Comparison of ENCODE assay signal across 1 cellular context in the genomic region with DNA sequence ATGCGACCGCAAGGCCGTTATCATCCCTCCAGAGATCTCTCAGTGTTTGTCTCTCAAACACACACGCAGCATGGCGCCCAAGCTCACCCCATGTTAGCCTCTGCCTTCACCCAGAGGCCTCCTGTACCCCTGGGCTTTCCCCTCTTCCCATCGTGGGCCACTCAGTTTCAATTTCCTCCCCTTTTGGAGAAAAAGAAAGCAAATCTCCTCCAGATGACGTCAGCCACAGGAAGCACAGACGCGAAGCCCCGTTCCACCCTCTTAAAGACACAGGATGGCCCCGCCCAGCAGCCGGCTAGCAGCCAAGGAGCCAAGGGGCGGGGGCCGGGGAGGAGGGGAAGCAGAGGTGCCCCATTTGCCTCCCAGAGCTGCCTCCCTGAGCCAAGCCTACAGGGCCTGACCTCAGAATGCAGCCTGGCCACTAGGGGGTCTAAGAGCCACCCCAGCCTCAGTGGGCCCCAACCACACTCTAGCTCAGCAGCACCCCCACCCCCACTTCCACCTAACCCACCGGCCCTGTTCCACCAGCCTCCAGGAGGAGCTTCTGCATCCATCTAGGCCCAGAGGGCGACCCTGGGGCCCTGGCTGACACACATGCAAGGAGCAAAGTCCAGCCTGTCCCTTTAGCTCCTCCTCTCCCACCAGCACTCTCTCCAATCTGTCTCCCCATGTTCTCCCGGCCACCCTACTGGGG.
TF ChIP-seq lines count a peak whose summit lies in the region.

No MANE protein-coding gene starts in this region.

TF ChIP-seq in SK-N-SH, 30 proteins besides CTCF, POLR2A, EP300 and RAD21 (continued from another document):
- TF ChIP-seq, protein P1, sequence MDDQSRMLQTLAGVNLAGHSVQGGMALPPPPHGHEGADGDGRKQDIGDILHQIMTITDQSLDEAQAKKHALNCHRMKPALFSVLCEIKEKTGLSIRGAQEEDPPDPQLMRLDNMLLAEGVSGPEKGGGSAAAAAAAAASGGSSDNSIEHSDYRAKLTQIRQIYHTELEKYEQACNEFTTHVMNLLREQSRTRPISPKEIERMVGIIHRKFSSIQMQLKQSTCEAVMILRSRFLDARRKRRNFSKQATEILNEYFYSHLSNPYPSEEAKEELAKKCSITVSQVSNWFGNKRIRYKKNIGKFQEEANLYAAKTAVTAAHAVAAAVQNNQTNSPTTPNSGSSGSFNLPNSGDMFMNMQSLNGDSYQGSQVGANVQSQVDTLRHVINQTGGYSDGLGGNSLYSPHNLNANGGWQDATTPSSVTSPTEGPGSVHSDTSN (IDR thresholded peaks at IDR 0.05): peak; percentile 30; the same call in 1 of the 2 replicates
- TF ChIP-seq, protein P2, sequence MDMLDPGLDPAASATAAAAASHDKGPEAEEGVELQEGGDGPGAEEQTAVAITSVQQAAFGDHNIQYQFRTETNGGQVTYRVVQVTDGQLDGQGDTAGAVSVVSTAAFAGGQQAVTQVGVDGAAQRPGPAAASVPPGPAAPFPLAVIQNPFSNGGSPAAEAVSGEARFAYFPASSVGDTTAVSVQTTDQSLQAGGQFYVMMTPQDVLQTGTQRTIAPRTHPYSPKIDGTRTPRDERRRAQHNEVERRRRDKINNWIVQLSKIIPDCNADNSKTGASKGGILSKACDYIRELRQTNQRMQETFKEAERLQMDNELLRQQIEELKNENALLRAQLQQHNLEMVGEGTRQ (IDR thresholded peaks at IDR 0.05; ENCODE audit: borderline replicate concordance, low read depth, low read length): no peak
- TF ChIP-seq, protein P3, sequence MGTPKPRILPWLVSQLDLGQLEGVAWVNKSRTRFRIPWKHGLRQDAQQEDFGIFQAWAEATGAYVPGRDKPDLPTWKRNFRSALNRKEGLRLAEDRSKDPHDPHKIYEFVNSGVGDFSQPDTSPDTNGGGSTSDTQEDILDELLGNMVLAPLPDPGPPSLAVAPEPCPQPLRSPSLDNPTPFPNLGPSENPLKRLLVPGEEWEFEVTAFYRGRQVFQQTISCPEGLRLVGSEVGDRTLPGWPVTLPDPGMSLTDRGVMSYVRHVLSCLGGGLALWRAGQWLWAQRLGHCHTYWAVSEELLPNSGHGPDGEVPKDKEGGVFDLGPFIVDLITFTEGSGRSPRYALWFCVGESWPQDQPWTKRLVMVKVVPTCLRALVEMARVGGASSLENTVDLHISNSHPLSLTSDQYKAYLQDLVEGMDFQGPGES (IDR thresholded peaks at IDR 0.05; ENCODE audit: low read depth, low read length): no peak
- TF ChIP-seq, protein P4, sequence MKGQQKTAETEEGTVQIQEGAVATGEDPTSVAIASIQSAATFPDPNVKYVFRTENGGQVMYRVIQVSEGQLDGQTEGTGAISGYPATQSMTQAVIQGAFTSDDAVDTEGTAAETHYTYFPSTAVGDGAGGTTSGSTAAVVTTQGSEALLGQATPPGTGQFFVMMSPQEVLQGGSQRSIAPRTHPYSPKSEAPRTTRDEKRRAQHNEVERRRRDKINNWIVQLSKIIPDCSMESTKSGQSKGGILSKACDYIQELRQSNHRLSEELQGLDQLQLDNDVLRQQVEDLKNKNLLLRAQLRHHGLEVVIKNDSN (IDR thresholded peaks at IDR 0.05; ENCODE audit: borderline replicate concordance, low read depth): no peak
- TF ChIP-seq FOXJ3 (CRISPR knock-in tag; IDR thresholded peaks at IDR 0.05): no peak
- TF ChIP-seq, protein P5, sequence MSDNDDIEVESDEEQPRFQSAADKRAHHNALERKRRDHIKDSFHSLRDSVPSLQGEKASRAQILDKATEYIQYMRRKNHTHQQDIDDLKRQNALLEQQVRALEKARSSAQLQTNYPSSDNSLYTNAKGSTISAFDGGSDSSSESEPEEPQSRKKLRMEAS (IDR thresholded peaks at IDR 0.05; ENCODE audit: low read depth): no peak; the same call in none of the 2 replicates
- TF ChIP-seq TCF12 (IDR thresholded peaks at IDR 0.05): no peak; the same call in 1 of the 2 replicates
- no peak for TF ChIP-seq TEAD4 (IDR thresholded peaks at IDR 0.05; ENCODE audit: borderline replicate concordance, insufficient read depth)
- no peak for TF ChIP-seq GATA2 (CRISPR knock-in tag; IDR thresholded peaks at IDR 0.05)
- no peak for TF ChIP-seq MEF2A (IDR thresholded peaks at IDR 0.05; ENCODE audit: borderline replicate concordance, low read depth)
- TF ChIP-seq FOSL2 (IDR thresholded peaks at IDR 0.05; ENCODE audit: borderline replicate concordance, low read depth): peak; percentile 27; the same call in 1 of the 2 replicates
- TF ChIP-seq RFX5 (IDR thresholded peaks at IDR 0.05; ENCODE audit: low read length): no peak
- TF ChIP-seq JUND (IDR thresholded peaks at IDR 0.05): no peak; the same call in 1 of the 2 replicates
- no peak for TF ChIP-seq TAF1 (IDR thresholded peaks at IDR 0.05; ENCODE audit: borderline replicate concordance, low read depth, low read length)
- TF ChIP-seq EZH2phosphoT487 (IDR thresholded peaks at IDR 0.05; ENCODE audit: borderline replicate concordance, low read depth): no peak
- TF ChIP-seq POLR2AphosphoS5 (IDR thresholded peaks at IDR 0.05; ENCODE audit: low read depth, low read length): peak; percentile 72; the same call in 1 of the 2 replicates
- TF ChIP-seq SIN3A (IDR thresholded peaks at IDR 0.05; ENCODE audit: borderline replicate concordance, low read depth, low read length): no peak
- TF ChIP-seq YY1 (IDR thresholded peaks at IDR 0.05; ENCODE audit: low read depth): peak; percentile 61
- peak; percentile 70 for TF ChIP-seq NFIC (IDR thresholded peaks at IDR 0.05; ENCODE audit: borderline replicate concordance)
- no peak for TF ChIP-seq RXRA (IDR thresholded peaks at IDR 0.05; ENCODE audit: borderline replicate concordance, low read depth)
- peak; percentile 48; the same call in 1 of the 2 replicates for TF ChIP-seq GABPA (IDR thresholded peaks at IDR 0.05; ENCODE audit: low read depth)
- TF ChIP-seq MXI1 (IDR thresholded peaks at IDR 0.05; ENCODE audit: low read depth, low read length): 0 out of 2 replicates have a peak, but pooled peaks have one; percentile 30
- no peak for TF ChIP-seq RCOR1 (IDR thresholded peaks at IDR 0.05; ENCODE audit: low read length)
- TF ChIP-seq, protein P6, sequence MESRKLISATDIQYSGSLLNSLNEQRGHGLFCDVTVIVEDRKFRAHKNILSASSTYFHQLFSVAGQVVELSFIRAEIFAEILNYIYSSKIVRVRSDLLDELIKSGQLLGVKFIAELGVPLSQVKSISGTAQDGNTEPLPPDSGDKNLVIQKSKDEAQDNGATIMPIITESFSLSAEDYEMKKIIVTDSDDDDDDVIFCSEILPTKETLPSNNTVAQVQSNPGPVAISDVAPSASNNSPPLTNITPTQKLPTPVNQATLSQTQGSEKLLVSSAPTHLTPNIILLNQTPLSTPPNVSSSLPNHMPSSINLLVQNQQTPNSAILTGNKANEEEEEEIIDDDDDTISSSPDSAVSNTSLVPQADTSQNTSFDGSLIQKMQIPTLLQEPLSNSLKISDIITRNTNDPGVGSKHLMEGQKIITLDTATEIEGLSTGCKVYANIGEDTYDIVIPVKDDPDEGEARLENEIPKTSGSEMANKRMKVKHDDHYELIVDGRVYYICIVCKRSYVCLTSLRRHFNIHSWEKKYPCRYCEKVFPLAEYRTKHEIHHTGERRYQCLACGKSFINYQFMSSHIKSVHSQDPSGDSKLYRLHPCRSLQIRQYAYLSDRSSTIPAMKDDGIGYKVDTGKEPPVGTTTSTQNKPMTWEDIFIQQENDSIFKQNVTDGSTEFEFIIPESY (IDR thresholded peaks at IDR 0.05; ENCODE audit: borderline replicate concordance, low read depth): no peak
- no peak for TF ChIP-seq FOXM1 (IDR thresholded peaks at IDR 0.05; ENCODE audit: low read depth)
- 0 out of 2 replicates have a peak, but pooled peaks have one; percentile 35 for TF ChIP-seq ELF1 (IDR thresholded peaks at IDR 0.05)
- TF ChIP-seq, protein P7, sequence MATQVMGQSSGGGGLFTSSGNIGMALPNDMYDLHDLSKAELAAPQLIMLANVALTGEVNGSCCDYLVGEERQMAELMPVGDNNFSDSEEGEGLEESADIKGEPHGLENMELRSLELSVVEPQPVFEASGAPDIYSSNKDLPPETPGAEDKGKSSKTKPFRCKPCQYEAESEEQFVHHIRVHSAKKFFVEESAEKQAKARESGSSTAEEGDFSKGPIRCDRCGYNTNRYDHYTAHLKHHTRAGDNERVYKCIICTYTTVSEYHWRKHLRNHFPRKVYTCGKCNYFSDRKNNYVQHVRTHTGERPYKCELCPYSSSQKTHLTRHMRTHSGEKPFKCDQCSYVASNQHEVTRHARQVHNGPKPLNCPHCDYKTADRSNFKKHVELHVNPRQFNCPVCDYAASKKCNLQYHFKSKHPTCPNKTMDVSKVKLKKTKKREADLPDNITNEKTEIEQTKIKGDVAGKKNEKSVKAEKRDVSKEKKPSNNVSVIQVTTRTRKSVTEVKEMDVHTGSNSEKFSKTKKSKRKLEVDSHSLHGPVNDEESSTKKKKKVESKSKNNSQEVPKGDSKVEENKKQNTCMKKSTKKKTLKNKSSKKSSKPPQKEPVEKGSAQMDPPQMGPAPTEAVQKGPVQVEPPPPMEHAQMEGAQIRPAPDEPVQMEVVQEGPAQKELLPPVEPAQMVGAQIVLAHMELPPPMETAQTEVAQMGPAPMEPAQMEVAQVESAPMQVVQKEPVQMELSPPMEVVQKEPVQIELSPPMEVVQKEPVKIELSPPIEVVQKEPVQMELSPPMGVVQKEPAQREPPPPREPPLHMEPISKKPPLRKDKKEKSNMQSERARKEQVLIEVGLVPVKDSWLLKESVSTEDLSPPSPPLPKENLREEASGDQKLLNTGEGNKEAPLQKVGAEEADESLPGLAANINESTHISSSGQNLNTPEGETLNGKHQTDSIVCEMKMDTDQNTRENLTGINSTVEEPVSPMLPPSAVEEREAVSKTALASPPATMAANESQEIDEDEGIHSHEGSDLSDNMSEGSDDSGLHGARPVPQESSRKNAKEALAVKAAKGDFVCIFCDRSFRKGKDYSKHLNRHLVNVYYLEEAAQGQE (IDR thresholded peaks at IDR 0.05; ENCODE audit: low read depth, low read length): no peak
TF ChIP-seq in SK-N-SH: peak in this region for 9.
